Comparison of ENCODE assay signal across 2 cellular contexts in the genomic region with DNA sequence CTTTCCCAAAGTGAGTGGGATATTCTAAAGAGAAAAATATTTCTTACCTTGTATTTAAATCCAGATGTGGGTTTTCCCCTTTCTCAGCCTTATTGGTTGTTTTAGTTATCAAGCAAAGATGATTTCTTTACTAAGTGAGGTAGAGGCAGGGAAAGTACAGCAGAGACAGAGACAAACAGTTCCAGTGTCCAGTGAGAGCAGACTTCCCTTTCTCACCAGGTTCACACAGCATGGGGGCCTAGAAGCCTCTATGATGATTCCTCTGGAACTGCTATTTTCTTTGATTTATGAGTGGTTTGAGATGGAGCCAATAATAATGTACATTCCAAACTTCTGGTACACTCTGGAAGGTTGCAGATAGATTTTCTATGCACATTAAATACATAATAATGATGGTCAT.
TF ChIP-seq lines count a peak whose summit lies in the region.

No MANE protein-coding gene starts in this region.

TF ChIP-seq in GM12878, 131 proteins besides CTCF, POLR2A, EP300 and RAD21:
- TF ChIP-seq, protein P1, sequence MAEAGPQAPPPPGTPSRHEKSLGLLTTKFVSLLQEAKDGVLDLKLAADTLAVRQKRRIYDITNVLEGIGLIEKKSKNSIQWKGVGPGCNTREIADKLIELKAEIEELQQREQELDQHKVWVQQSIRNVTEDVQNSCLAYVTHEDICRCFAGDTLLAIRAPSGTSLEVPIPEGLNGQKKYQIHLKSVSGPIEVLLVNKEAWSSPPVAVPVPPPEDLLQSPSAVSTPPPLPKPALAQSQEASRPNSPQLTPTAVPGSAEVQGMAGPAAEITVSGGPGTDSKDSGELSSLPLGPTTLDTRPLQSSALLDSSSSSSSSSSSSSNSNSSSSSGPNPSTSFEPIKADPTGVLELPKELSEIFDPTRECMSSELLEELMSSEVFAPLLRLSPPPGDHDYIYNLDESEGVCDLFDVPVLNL (IDR thresholded peaks at IDR 0.05; ENCODE audit: low read depth, low read length), result no peak
- TF ChIP-seq ZNF207 (IDR thresholded peaks at IDR 0.05; ENCODE audit: borderline replicate concordance) (no peak), NR2C1 (IDR thresholded peaks at IDR 0.05) (no peak), TCF12 (IDR thresholded peaks at IDR 0.05; ENCODE audit: low read depth, low read length) (no peak), SPI1 (IDR thresholded peaks at IDR 0.05; ENCODE audit: borderline replicate concordance, insufficient read depth, low read depth, low read length) (peak; percentile 18; the same call in 1 of the 2 replicates), POU2F2 (IDR thresholded peaks at IDR 0.05; ENCODE audit: borderline replicate concordance, low read depth, low read length) (no peak)
- TF ChIP-seq, protein P2, sequence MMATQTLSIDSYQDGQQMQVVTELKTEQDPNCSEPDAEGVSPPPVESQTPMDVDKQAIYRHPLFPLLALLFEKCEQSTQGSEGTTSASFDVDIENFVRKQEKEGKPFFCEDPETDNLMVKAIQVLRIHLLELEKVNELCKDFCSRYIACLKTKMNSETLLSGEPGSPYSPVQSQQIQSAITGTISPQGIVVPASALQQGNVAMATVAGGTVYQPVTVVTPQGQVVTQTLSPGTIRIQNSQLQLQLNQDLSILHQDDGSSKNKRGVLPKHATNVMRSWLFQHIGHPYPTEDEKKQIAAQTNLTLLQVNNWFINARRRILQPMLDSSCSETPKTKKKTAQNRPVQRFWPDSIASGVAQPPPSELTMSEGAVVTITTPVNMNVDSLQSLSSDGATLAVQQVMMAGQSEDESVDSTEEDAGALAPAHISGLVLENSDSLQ (IDR thresholded peaks at IDR 0.05), result peak; percentile 59

TF ChIP-seq in HepG2, 621 proteins besides CTCF, POLR2A, EP300 and RAD21:
- TF ChIP-seq, protein P3, sequence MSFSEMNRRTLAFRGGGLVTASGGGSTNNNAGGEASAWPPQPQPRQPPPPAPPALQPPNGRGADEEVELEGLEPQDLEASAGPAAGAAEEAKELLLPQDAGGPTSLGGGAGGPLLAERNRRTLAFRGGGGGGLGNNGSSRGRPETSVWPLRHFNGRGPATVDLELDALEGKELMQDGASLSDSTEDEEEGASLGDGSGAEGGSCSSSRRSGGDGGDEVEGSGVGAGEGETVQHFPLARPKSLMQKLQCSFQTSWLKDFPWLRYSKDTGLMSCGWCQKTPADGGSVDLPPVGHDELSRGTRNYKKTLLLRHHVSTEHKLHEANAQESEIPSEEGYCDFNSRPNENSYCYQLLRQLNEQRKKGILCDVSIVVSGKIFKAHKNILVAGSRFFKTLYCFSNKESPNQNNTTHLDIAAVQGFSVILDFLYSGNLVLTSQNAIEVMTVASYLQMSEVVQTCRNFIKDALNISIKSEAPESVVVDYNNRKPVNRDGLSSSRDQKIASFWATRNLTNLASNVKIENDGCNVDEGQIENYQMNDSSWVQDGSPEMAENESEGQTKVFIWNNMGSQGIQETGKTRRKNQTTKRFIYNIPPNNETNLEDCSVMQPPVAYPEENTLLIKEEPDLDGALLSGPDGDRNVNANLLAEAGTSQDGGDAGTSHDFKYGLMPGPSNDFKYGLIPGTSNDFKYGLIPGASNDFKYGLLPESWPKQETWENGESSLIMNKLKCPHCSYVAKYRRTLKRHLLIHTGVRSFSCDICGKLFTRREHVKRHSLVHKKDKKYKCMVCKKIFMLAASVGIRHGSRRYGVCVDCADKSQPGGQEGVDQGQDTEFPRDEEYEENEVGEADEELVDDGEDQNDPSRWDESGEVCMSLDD (CRISPR knock-in tag; IDR thresholded peaks at IDR 0.05; ENCODE audit: borderline replicate concordance), result no peak
- TF ChIP-seq CEBPG (CRISPR knock-in tag; IDR thresholded peaks at IDR 0.05), result no peak
- no peak for TF ChIP-seq ONECUT2 (CRISPR knock-in tag; IDR thresholded peaks at IDR 0.05)
- no peak for TF ChIP-seq FOSL2 (CRISPR knock-in tag; IDR thresholded peaks at IDR 0.05)
- no peak for TF ChIP-seq SP2 (CRISPR knock-in tag; IDR thresholded peaks at IDR 0.05)
- TF ChIP-seq ATF7 (IDR thresholded peaks at IDR 0.05), result no peak
- TF ChIP-seq ATF7 (CRISPR knock-in tag; IDR thresholded peaks at IDR 0.05), result no peak
